Comparison of ENCODE assay signal across 9 cellular contexts in the genomic region with DNA sequence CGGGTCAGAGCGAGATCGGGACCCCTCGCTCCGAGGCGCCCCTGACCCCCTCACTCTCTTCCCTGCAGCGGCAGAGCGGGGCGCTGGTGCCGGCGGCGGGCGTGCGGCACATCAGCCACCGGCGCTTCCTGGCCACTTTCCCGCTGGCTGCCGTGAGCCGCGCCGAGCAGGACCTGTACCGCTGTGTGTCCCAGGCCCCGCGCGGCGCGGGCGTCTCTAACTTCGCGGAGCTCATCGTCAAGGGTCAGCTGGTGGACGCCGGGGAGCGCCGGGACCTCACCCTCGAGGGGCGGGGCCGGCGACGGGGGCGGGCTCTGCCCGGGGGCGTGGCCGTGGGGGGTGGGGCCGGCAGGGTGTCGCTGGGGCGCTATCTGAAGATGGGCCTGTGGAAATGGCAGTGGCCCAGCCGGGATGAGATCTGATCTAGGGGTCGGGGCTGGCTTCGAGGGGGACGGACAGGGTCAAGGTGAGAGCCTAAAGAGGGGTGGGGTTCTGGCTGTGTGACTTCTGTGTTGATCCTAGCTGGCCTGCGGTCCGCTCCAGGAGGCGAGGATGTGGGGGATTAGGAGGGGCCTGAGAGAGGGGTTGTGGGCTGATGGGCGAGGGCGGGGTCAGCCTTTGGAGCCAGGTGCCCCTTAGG. TPM values are rescaled to one million over a fixed set of nuclear protein-coding genes. Genes with fewer than 3 reads are reported as not detected.
DNase-seq lines count a peak whose midpoint lies in the region; ATAC-seq and TF ChIP-seq lines count a peak whose summit lies in the region.
"Had no signal": no experiment of that assay in that cellular context is flagged by ENCODE, and none has a peak within 500 bp of the region (broad histone marks: within the 10 kb centered on the region; RNA-seq: fewer than 3 reads in every experiment).

No MANE protein-coding gene starts in this region.

- dilution Hi-C loops in mammary epithelial cell (cut with HindIII; ENCODE audit: low sequenced_read_pairs) = loop anchor here (10.0 kb wide), 1 partner anchor 95 kb away; no protein-coding TSS in a partner anchor

- H3K36me3 ChIP-seq in CD8-positive, alpha-beta T cell (ENCODE audit: insufficient read depth, low read length) = no peaks in the 10 kb centered on the region
- H3K36me3 ChIP-seq in mammary epithelial cell (ENCODE audit: insufficient read depth, low read length) (peaks cover 6% of the 10 kb centered on the region), kidney epithelial cell (ENCODE audit: control insufficient read depth, insufficient read depth, low read length) (no peaks in the 10 kb centered on the region)

- H3K4me1 ChIP-seq in CD8-positive, alpha-beta T cell (ENCODE audit: insufficient read depth, low read length) = peaks cover 6% of the 10 kb centered on the region
- H3K4me1 ChIP-seq in mammary epithelial cell (ENCODE audit: insufficient read depth, low read length) = peaks cover 14% of the 10 kb centered on the region

- POLR2A ChIA-PET in CD8-positive, alpha-beta T cell (lab: Charles Lee) = no interaction called here

- H3K4me3 Mint-ChIP-seq in CD8-positive, alpha-beta T cell = peak overlapping the region; percentile 79

- H3K4me3 ChIP-seq in CD8-positive, alpha-beta T cell (ENCODE audit: low read depth, low read length) = no peak overlapping the region
- H3K4me3 ChIP-seq in mammary epithelial cell (replicated peaks in 1 of 3; ENCODE audit: insufficient read depth in 1 of 3, low read depth in 2 of 3, low read length in 3 of 3) (peak overlapping the region in 2 of 3 experiments; percentile 42 to 46), kidney epithelial cell (ENCODE audit: low read depth, low read length) (peak overlapping the region; percentile 41)

- peak in 3 of 7 experiments; percentile 17 to 29 (median 19) for DNase-seq in CD8-positive, alpha-beta T cell
- DNase-seq in RPMI7951 (ENCODE audit: low read depth) (peak; percentile 59), mammary epithelial cell (no peak), kidney epithelial cell (ENCODE audit: low read depth) (no peak), DMS 273 treated with DMSO at 0.1 percent for 48 hours (lab: John Stamatoyannopoulos, UW) (no peak), NCI-H2196 (lab: John Stamatoyannopoulos, UW; ENCODE audit: unreplicated experiment) (no peak), NCI-H1930 (lab: John Stamatoyannopoulos, UW) (no peak)
- DNase-seq in stimulated activated CD4-positive, alpha-beta T cell treated with anti-CD3 and anti-CD28 coated beads, Interleukin-4, amount 100 ng/mL, for 24 hours = peak; percentile 23

- H3K27ac Mint-ChIP-seq in CD8-positive, alpha-beta T cell = no peak overlapping the region

- ATAC-seq in CD8-positive, alpha-beta T cell = peak; percentile 51
- ATAC-seq: HCT116 had no signal

- H3K9me3 Mint-ChIP-seq in CD8-positive, alpha-beta T cell = no peaks in the 10 kb centered on the region

- no TSS peak for BruUV-seq in mammary epithelial cell (replicated peaks; lab: Mats Ljungman, UMichigan)

- H2AFZ ChIP-seq in mammary epithelial cell (ENCODE audit: low read depth, low read length) = peak overlapping the region; percentile 50

- no peak overlapping the region for H3K27ac ChIP-seq in CD8-positive, alpha-beta T cell (ENCODE audit: low read depth, low read length)
- no peak overlapping the region for H3K27ac ChIP-seq in mammary epithelial cell (ENCODE audit: insufficient read depth, low read depth, low read length)

- no peak for TF ChIP-seq CTCF in CD8-positive, alpha-beta T cell (IDR thresholded peaks at IDR 0.05)
- TF ChIP-seq CTCF in mammary epithelial cell (conservative IDR thresholded peaks at IDR 0.05 in 1 of 2, IDR thresholded peaks at IDR 0.05 in 1 of 2; ENCODE audit: extremely low read depth in 1 of 2, insufficient read depth in 1 of 2, low read depth in 1 of 2, low read length in 2 of 2) (no peak), kidney epithelial cell (IDR thresholded peaks at IDR 0.05; ENCODE audit: insufficient read depth, low read length, poor library complexity, severe bottlenecking) (no peak)

- H3K27me3 ChIP-seq in CD8-positive, alpha-beta T cell (ENCODE audit: insufficient read depth, low read length) = peaks cover 12% of the 10 kb centered on the region
- H3K27me3 ChIP-seq in mammary epithelial cell (ENCODE audit: insufficient read depth, low read length) (no peaks in the 10 kb centered on the region), kidney epithelial cell (ENCODE audit: control insufficient read depth, insufficient read depth, low read length) (no peaks in the 10 kb centered on the region)

- H3K9ac ChIP-seq in mammary epithelial cell (ENCODE audit: insufficient read depth, low read length) = no peak overlapping the region

- no peaks in the 10 kb centered on the region for H4K20me1 ChIP-seq in mammary epithelial cell (ENCODE audit: insufficient read depth, low read length)

- no peaks in the 10 kb centered on the region for H3K9me3 ChIP-seq in CD8-positive, alpha-beta T cell (ENCODE audit: low read length)
- H3K9me3 ChIP-seq in mammary epithelial cell (replicated peaks; ENCODE audit: insufficient read depth, low read length) = no peaks in the 10 kb centered on the region

- CTCF ChIA-PET in CD8-positive, alpha-beta T cell (lab: Charles Lee) = no interaction called here
- CTCF ChIA-PET in mammary epithelial cell (lab: Charles Lee; ENCODE audit: low non-redundant PET) = no interaction called here

- peaks cover 44% of the 10 kb centered on the region for H3K27me3 Mint-ChIP-seq in CD8-positive, alpha-beta T cell (ENCODE audit: low read depth)

- peaks cover 3% of the 10 kb centered on the region for H3K79me2 ChIP-seq in mammary epithelial cell (ENCODE audit: insufficient read depth, low read length)

- in situ Hi-C loops in mammary epithelial cell (cut with MboI; ENCODE audit: low sequenced_read_pairs in 2 of 2) = no loop called here

- peak overlapping the region; percentile 90 for H3K4me2 ChIP-seq in mammary epithelial cell (ENCODE audit: insufficient read depth, low read depth, low read length)

- no peaks in the 10 kb centered on the region for H3K36me3 Mint-ChIP-seq in CD8-positive, alpha-beta T cell

- intact Hi-C loops in CD8-positive, alpha-beta T cell (cut with DNase I, micrococcal nuclease) = no loop called here
- intact Hi-C loops in mammary epithelial cell (cut with micrococcal nuclease) = loop anchor here (2.0 kb wide), 1 partner anchor 21 kb away; no protein-coding TSS in a partner anchor

- H3K4me1 Mint-ChIP-seq in CD8-positive, alpha-beta T cell (ENCODE audit: low read depth) = peaks cover 3% of the 10 kb centered on the region

- WGBS in mammary epithelial cell (ENCODE audit: low coverage, missing lambda C conversion rate) = no CpG with 5 or more reads among the region's 56 CpGs

RNA-seq across cellular contexts. Expression of a gene that starts 23.6 kb away (rescaled TPM):
- total RNA-seq in CD8-positive, alpha-beta T cell = under 1 TPM in 1 of 2 experiments, not detected in 1; 0.25 TPM
- total RNA-seq in RPMI7951 (2014; rRNA removed; shearing (Covaris generic)) = 14.1 and 26.2 TPM in 2 replicates
- 10 to 100 TPM; 38.9 to 46.3 TPM for total RNA-seq in mammary epithelial cell
- polyA plus RNA-seq in mammary epithelial cell = 29.4 TPM
- polyA minus RNA-seq in mammary epithelial cell = 53.0 TPM
- total RNA-seq in kidney epithelial cell = 55.4 and 80.4 TPM in 2 replicates

RNA-seq across cellular contexts. Expression of a gene that starts 29.2 kb away (rescaled TPM):
- total RNA-seq in CD8-positive, alpha-beta T cell = 1 to 10 TPM; 5.5 to 8.0 TPM
- total RNA-seq in RPMI7951 (2014; rRNA removed; shearing (Covaris generic)) = 32.7 and 34.0 TPM in 2 replicates
- total RNA-seq in mammary epithelial cell = 10 to 100 TPM; 28.7 to 35.4 TPM
- 31.3 TPM for polyA plus RNA-seq in mammary epithelial cell
- polyA minus RNA-seq in mammary epithelial cell = 41.2 TPM
- 23.6 and 30.5 TPM in 2 replicates for total RNA-seq in kidney epithelial cell

Comparison
In these comparisons a context has a peak if more than half of its experiments do, and no peak if none do; other contexts are left out.
1. DNase-seq: peak in RPMI7951 (single experiment) and stimulated activated CD4-positive, alpha-beta T cell treated with anti-CD3 and anti-CD28 coated beads, Interleukin-4, amount 100 ng/mL, for 24 hours (single experiment); none in mammary epithelial cell (single experiment), kidney epithelial cell (single experiment), DMS 273 treated with DMSO at 0.1 percent for 48 hours (single experiment), NCI-H2196 (single experiment) and NCI-H1930 (0 of 2).
2. RNA of a gene that starts 23.6 kb away (total RNA-seq): 55.4 to 80.4 TPM in kidney epithelial cell, 38.9 to 46.3 TPM in mammary epithelial cell and 14.1 to 26.2 TPM in RPMI7951; 0.25 TPM in CD8-positive, alpha-beta T cell; every median in the first group is over 10 times any median in the second.